8 cellular contexts compared by ENCODE assay signal in genomic region chrX:39577976-39578962, GRCh38.
DNase-seq lines count a peak whose midpoint lies in the region; ATAC-seq and TF ChIP-seq lines count a peak whose summit lies in the region.

No MANE protein-coding gene starts in this region.

- H3K9me3 ChIP-seq in left lung = no peaks in the 10 kb centered on the region

- no peaks in the 10 kb centered on the region for H3K4me1 ChIP-seq in left lung

- no peak for TF ChIP-seq CTCF in left lung (IDR thresholded peaks at IDR 0.05)

- no peak overlapping the region for H3K4me3 ChIP-seq in left lung

- H3K36me3 ChIP-seq in left lung = no peaks in the 10 kb centered on the region

- intact Hi-C loops in left lung (cut with DNase I) (no loop called here), head of caudate nucleus (cut with DNase I) (no loop called here)

- no peaks in the 10 kb centered on the region for H3K27me3 ChIP-seq in left lung

- peak; percentile 99 for ATAC-seq in GM19397 (IDR thresholded peaks at IDR 0.05; ENCODE audit: unreplicated experiment)
- peak; percentile 85 for ATAC-seq in HG03135 (IDR thresholded peaks at IDR 0.05; ENCODE audit: unreplicated experiment)
- peak; percentile 10 for ATAC-seq in left lung

- H3K27ac ChIP-seq in left lung = no peak overlapping the region

- peak; percentile 79 for DNase-seq in activated CD4-positive, alpha-beta T cell treated with anti-CD3 and anti-CD28 coated beads for 48 hours
- DNase-seq in left lung = no peak
- no peak for DNase-seq in head of caudate nucleus
- DNase-seq in SW480 (ENCODE audit: low spot score) = no peak
- DNase-seq in hypothalamus (lab: John Stamatoyannopoulos, UW) = no peak
- DNase-seq in NK-92 treated with Interleukin-12 subunit alpha and Interleukin-12 subunit beta, amount 100 ng/mL, for 24 hours (lab: John Stamatoyannopoulos, UW) = no peak

Comparison
In these comparisons a context has a peak if more than half of its experiments do, and no peak if none do; other contexts are left out.
1. ATAC-seq: peak in every context shown above with its lines; median percentile 99 in GM19397; 85 in HG03135; 10 in left lung.